Comparison of ENCODE assay signal across 8 cellular contexts in the genomic region with DNA sequence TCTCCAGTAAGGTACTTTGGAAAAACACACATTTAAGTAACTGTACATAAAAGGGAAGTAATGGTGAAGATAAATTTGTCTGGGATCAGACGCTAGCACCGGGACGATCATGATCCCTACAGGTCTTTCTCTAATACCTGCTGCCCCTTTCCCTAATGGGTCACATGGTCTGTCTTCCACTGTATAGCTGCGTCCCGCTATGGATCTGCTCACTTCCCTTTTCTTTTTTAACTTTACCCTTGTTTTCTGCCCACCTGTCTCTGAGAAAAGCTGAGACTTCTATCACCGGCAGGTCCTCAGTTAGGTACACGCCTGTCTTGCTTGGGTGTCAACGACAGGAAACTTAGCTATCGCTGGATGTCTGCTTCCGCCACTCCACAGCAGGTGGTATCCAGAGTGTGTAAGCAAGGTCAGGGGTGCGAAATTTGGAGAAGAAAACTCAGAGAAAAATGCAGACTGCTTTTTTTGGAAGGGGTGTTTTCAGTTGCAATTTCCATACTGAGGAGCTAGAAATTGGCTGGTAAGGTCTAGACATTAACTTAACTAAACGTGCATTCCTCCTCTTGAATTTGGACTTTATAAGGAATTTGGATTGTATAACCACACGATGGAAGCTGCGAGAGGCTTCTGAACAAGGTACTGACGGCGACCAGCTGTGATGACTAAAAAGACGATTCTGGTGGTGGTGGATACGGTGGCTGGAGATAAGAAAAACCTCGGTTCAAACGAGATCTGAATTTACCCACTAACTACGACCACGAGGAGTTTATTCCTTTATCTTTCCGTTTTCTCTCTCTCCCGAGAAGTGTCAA. TPM values are rescaled to one million over a fixed set of nuclear protein-coding genes. Genes with fewer than 3 reads are reported as not detected.
DNase-seq lines count a peak whose midpoint lies in the region; ATAC-seq, FAIRE-seq and TF ChIP-seq lines count a peak whose summit lies in the region.

No MANE protein-coding gene starts in this region.

- peak overlapping the region; percentile 89 for H3K4me3 Mint-ChIP-seq in chondrocyte (ENCODE audit: unreplicated experiment)

- H3K27ac Mint-ChIP-seq in chondrocyte (ENCODE audit: unreplicated experiment) = peak overlapping the region; percentile 97

- peaks cover 49% of the 10 kb centered on the region for H3K4me1 Mint-ChIP-seq in chondrocyte (ENCODE audit: low read depth)

- H3K36me3 ChIP-seq in SJSA1 (peaks cover 17% of the 10 kb centered on the region), mucosa of descending colon (ENCODE audit: low read depth) (peaks cover 4% of the 10 kb centered on the region), uterus (no peaks in the 10 kb centered on the region)

- H3K36me3 Mint-ChIP-seq in chondrocyte (ENCODE audit: low read depth) = no peaks in the 10 kb centered on the region

- no peak for FAIRE-seq in H54 (lab: Jason Lieb, UNC)

- no peak for TF ChIP-seq CTCF in chondrocyte (IDR thresholded peaks at IDR 0.05)
- no peak for TF ChIP-seq CTCF in mucosa of descending colon (IDR thresholded peaks at IDR 0.05)
- TF ChIP-seq CTCF in uterus (IDR thresholded peaks at IDR 0.05) = no peak

- peak overlapping the region; percentile 98 for H3K4me3 ChIP-seq in SJSA1
- H3K4me3 ChIP-seq in mucosa of descending colon = peak overlapping the region; percentile 98
- peak overlapping the region; percentile 53 to 100 for H3K4me3 ChIP-seq in uterus

- H3K9me3 ChIP-seq in SJSA1 (replicated peaks) (peaks cover 3% of the 10 kb centered on the region; the same call in 1 of the 2 replicates), mucosa of descending colon (no peaks in the 10 kb centered on the region), uterus (no peaks in the 10 kb centered on the region)

- H3K27me3 ChIP-seq in SJSA1 (replicated peaks) (no peaks in the 10 kb centered on the region), uterus (no peaks in the 10 kb centered on the region)

- peak overlapping the region; percentile 99 for H3K27ac ChIP-seq in SJSA1
- peak overlapping the region; percentile 95 to 98 for H3K27ac ChIP-seq in uterus

- no peaks in the 10 kb centered on the region for H3K27me3 Mint-ChIP-seq in chondrocyte (ENCODE audit: low read depth)

- H3K9me3 Mint-ChIP-seq in chondrocyte (ENCODE audit: low read depth) = no peaks in the 10 kb centered on the region

- intact Hi-C loops in mucosa of descending colon (cut with DNase I, micrococcal nuclease) (no loop called here), uterus (cut with DNase I; ENCODE audit: low total_unique reads) (no loop called here)

- TF ChIP-seq POLR2A in uterus (IDR thresholded peaks at IDR 0.05) = no peak
- TF ChIP-seq POLR2A in H54 (IDR thresholded peaks at IDR 0.05; ENCODE audit: low read depth, low read length) = no peak

- H3K4me1 ChIP-seq in SJSA1 (replicated peaks) = peaks cover 34% of the 10 kb centered on the region
- H3K4me1 ChIP-seq in mucosa of descending colon (ENCODE audit: low read depth) = peaks cover 20% of the 10 kb centered on the region
- peaks cover 4 to 5% of the 10 kb centered on the region in 2 donors for H3K4me1 ChIP-seq in uterus

- peak; percentile 1 for ATAC-seq in HG02840 (IDR thresholded peaks at IDR 0.05; ENCODE audit: low FRiP score, unreplicated experiment)
- ATAC-seq in mucosa of descending colon = no peak

- DNase-seq in DMS153 treated with DMSO at 0.1 percent for 48 hours (lab: John Stamatoyannopoulos, UW; ENCODE audit: unreplicated experiment) (peak; percentile 43), DMS153 (lab: John Stamatoyannopoulos, UW) (no peak), SJSA1 (ENCODE audit: low read depth in 1 of 2, low spot score in 2 of 2) (no peak), chondrocyte (ENCODE audit: low spot score) (no peak), mucosa of descending colon (peak in 2 of 3 donors; percentile 27 to 31), uterus (no peak), H54 (ENCODE audit: insufficient read length, low spot score) (no peak)

RNA-seq across cellular contexts. Expression of a gene that starts 1.1 kb away (rescaled TPM):
- 25.4 and 32.8 TPM in 2 replicates for total RNA-seq in SJSA1 (2014; rRNA removed; shearing (Covaris generic))
- total RNA-seq in chondrocyte (34.6 to 36.4 TPM (median 35.9 TPM) in 3 replicates), mucosa of descending colon (10 to 100 TPM; 16.9 to 30.7 (median 18.1) TPM), uterus (100 to 1,000 TPM in 1 of 4 donors, 10 to 100 TPM in 3; 23.2 to 218 (median 55.1) TPM)

Comparison
In these comparisons a context has a peak if more than half of its experiments do, and no peak if none do; other contexts are left out.
1. DNase-seq: peak in DMS153 treated with DMSO at 0.1 percent for 48 hours (single experiment) and mucosa of descending colon (2 of 3); none in DMS153 (single experiment), SJSA1 (0 of 2), chondrocyte (single experiment), uterus (0 of 2) and H54 (single experiment).
2. Peak in every context shown above with its lines, with median percentiles within 50 percentile points of each other: H3K4me3 ChIP-seq.